8 cellular contexts compared by ENCODE assay signal in the genomic region with DNA sequence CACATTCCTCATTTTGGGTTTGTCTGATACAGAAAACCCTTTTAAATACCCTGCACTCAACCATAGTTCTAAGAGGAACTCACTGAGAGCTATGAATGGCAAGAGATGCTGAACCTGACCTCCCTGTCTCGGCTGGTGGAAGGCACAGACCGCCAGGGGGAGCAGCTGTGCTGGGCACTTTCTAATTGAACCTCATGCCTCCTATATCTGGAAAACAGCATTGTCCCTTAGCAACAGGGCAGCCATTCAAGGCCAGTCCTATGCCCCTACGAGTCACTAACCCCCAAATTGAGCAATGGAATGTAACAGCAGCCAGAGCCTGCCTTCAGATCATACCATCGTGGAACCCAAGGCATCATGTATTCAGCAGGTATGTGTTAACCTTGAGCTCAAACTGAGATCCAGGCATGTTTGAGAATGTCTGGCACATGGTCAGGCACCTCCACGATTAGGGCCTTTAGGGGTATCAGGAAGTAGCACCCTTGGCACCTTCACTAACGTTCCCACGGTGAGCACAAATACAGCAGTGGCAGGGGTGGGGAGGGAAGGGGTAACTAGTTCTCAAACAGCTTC. TPM values are rescaled to one million over a fixed set of nuclear protein-coding genes. Genes with fewer than 3 reads are reported as not detected.
DNase-seq lines count a peak whose midpoint lies in the region; ATAC-seq and TF ChIP-seq lines count a peak whose summit lies in the region.

No MANE protein-coding gene starts in this region.

- peak; percentile 50 for ATAC-seq in HG02642 (IDR thresholded peaks at IDR 0.05; ENCODE audit: poor library complexity, unreplicated experiment)
- peak; percentile 78 for ATAC-seq in left lobe of liver
- no peak for ATAC-seq in GM21515 (IDR thresholded peaks at IDR 0.05; ENCODE audit: unreplicated experiment)

- no peaks in the 10 kb centered on the region for H3K9me3 ChIP-seq in WERI-Rb-1 (ENCODE audit: severe bottlenecking)

- no peak overlapping the region for H3K27ac ChIP-seq in WERI-Rb-1

- TF ChIP-seq CTCF in WERI-Rb-1 (IDR thresholded peaks at IDR 0.05; ENCODE audit: low read depth, low read length) (peak; percentile 87), cardiac fibroblast (IDR thresholded peaks at IDR 0.05; ENCODE audit: low read depth, low read length) (peak; percentile 85)

- H3K4me3 ChIP-seq in WERI-Rb-1 (ENCODE audit: low read depth, low read length) (no peak overlapping the region), cardiac fibroblast (replicated peaks in 1 of 2; ENCODE audit: low read depth in 2 of 2, low read length in 2 of 2) (no peak overlapping the region)

- no peaks in the 10 kb centered on the region for H3K36me3 ChIP-seq in WERI-Rb-1

- DNase-seq in GDM1 (lab: John Stamatoyannopoulos, UW) (peak; percentile 52), NCI-H2081 treated with DMSO at 0.1 percent for 48 hours (lab: John Stamatoyannopoulos, UW) (peak; percentile 31), WERI-Rb-1 (peak; percentile 61), cardiac fibroblast (ENCODE audit: low read depth in 2 of 2) (peak; percentile 61 to 66), left lobe of liver (ENCODE audit: low spot score) (peak; percentile 58)
- DNase-seq in stimulated activated CD8-positive, alpha-beta memory T cell treated with anti-CD3 and anti-CD28 coated beads, Interleukin-2, amount 100 ng/mL, for 1 hour (ENCODE audit: low read depth in 2 of 2) = peak; percentile 15 to 23

- no peaks in the 10 kb centered on the region for H3K27me3 ChIP-seq in WERI-Rb-1 (ENCODE audit: insufficient read depth, low read depth, severe bottlenecking)

RNA-seq across cellular contexts. Expression of gene USP27X, which starts 5.1 kb away (rescaled TPM):
- 0.91 TPM for total RNA-seq in left lobe of liver

RNA-seq across cellular contexts. Expression of gene CLCN5, which starts 38.0 kb away (rescaled TPM):
- 24.8 TPM for total RNA-seq in left lobe of liver

RNA-seq across cellular contexts. Expression of gene PAGE4, which starts 55.3 kb away (rescaled TPM):
- total RNA-seq in left lobe of liver = not detected
